Comparison of ENCODE assay signal across 2 cellular contexts in genomic region chr6:74466572-74466971, GRCh38.
TF ChIP-seq lines count a peak whose summit lies in the region.

No MANE protein-coding gene starts in this region.

TF ChIP-seq in IMR-90, 13 proteins besides CTCF, POLR2A, EP300 and RAD21:
- TF ChIP-seq CHD1 (IDR thresholded peaks at IDR 0.05; ENCODE audit: low read depth, low read length): no peak
- TF ChIP-seq RCOR1 (IDR thresholded peaks at IDR 0.05; ENCODE audit: insufficient replicate concordance, low read length): no peak
- TF ChIP-seq, protein P1, sequence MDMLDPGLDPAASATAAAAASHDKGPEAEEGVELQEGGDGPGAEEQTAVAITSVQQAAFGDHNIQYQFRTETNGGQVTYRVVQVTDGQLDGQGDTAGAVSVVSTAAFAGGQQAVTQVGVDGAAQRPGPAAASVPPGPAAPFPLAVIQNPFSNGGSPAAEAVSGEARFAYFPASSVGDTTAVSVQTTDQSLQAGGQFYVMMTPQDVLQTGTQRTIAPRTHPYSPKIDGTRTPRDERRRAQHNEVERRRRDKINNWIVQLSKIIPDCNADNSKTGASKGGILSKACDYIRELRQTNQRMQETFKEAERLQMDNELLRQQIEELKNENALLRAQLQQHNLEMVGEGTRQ (IDR thresholded peaks at IDR 0.05; ENCODE audit: low read depth, low read length): no peak
- TF ChIP-seq RFX5 (IDR thresholded peaks at IDR 0.05; ENCODE audit: low read depth, low read length): no peak
- TF ChIP-seq, protein P2, sequence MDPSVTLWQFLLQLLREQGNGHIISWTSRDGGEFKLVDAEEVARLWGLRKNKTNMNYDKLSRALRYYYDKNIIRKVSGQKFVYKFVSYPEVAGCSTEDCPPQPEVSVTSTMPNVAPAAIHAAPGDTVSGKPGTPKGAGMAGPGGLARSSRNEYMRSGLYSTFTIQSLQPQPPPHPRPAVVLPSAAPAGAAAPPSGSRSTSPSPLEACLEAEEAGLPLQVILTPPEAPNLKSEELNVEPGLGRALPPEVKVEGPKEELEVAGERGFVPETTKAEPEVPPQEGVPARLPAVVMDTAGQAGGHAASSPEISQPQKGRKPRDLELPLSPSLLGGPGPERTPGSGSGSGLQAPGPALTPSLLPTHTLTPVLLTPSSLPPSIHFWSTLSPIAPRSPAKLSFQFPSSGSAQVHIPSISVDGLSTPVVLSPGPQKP (IDR thresholded peaks at IDR 0.05; ENCODE audit: borderline replicate concordance, low read depth, low read length): no peak
- no peak for TF ChIP-seq CEBPB (IDR thresholded peaks at IDR 0.05; ENCODE audit: low read depth, low read length)
- TF ChIP-seq MAZ (IDR thresholded peaks at IDR 0.05; ENCODE audit: borderline replicate concordance, low read depth, low read length): no peak
- TF ChIP-seq BHLHE40 (IDR thresholded peaks at IDR 0.05; ENCODE audit: low read depth, low read length): no peak
- no peak for TF ChIP-seq NFE2L2 (IDR thresholded peaks at IDR 0.05; ENCODE audit: low read depth, low read length)
- TF ChIP-seq FOS (IDR thresholded peaks at IDR 0.05; ENCODE audit: low read depth, low read length): no peak
- TF ChIP-seq SMC3 (IDR thresholded peaks at IDR 0.05; ENCODE audit: low read depth, low read length): no peak
- no peak for TF ChIP-seq MXI1 (IDR thresholded peaks at IDR 0.05; ENCODE audit: borderline replicate concordance, low read depth, low read length)
- no peak for TF ChIP-seq MAFK (IDR thresholded peaks at IDR 0.05; ENCODE audit: low read depth, low read length)

TF ChIP-seq in GM12878, 131 proteins besides CTCF, POLR2A, EP300 and RAD21:
- TF ChIP-seq CEBPB (IDR thresholded peaks at IDR 0.05; ENCODE audit: borderline replicate concordance in 1 of 2, low read depth in 2 of 2, low read length in 2 of 2): no peak
- no peak for TF ChIP-seq MEF2A (IDR thresholded peaks at IDR 0.05; ENCODE audit: insufficient read depth, low read depth, low read length)
- TF ChIP-seq BACH1 (IDR thresholded peaks at IDR 0.05; ENCODE audit: borderline replicate concordance): no peak
- TF ChIP-seq, protein P3, sequence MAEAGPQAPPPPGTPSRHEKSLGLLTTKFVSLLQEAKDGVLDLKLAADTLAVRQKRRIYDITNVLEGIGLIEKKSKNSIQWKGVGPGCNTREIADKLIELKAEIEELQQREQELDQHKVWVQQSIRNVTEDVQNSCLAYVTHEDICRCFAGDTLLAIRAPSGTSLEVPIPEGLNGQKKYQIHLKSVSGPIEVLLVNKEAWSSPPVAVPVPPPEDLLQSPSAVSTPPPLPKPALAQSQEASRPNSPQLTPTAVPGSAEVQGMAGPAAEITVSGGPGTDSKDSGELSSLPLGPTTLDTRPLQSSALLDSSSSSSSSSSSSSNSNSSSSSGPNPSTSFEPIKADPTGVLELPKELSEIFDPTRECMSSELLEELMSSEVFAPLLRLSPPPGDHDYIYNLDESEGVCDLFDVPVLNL (IDR thresholded peaks at IDR 0.05; ENCODE audit: low read depth, low read length): no peak
- no peak for TF ChIP-seq MEF2B (IDR thresholded peaks at IDR 0.05; ENCODE audit: partially characterized antibody, poor library complexity, severe bottlenecking)
- TF ChIP-seq, protein P4, sequence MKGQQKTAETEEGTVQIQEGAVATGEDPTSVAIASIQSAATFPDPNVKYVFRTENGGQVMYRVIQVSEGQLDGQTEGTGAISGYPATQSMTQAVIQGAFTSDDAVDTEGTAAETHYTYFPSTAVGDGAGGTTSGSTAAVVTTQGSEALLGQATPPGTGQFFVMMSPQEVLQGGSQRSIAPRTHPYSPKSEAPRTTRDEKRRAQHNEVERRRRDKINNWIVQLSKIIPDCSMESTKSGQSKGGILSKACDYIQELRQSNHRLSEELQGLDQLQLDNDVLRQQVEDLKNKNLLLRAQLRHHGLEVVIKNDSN (IDR thresholded peaks at IDR 0.05; ENCODE audit: borderline replicate concordance, extremely low read length, insufficient read depth, low read depth, low read length): no peak
- no peak for TF ChIP-seq CHD2 (IDR thresholded peaks at IDR 0.05; ENCODE audit: borderline replicate concordance, low read depth, low read length)
- no peak for TF ChIP-seq BRCA1 (IDR thresholded peaks at IDR 0.05; ENCODE audit: low read depth, low read length)
- no peak for TF ChIP-seq RB1 (IDR thresholded peaks at IDR 0.05; ENCODE audit: borderline replicate concordance)
- no peak for TF ChIP-seq TCF7 (IDR thresholded peaks at IDR 0.05; ENCODE audit: borderline replicate concordance)
- no peak for TF ChIP-seq GATAD2B (conservative IDR thresholded peaks at IDR 0.05; ENCODE audit: low read depth)
- TF ChIP-seq NBN (IDR thresholded peaks at IDR 0.05): no peak
- TF ChIP-seq PAX8 (IDR thresholded peaks at IDR 0.05): no peak
